ENCODE assay signal across 10 cellular contexts in genomic region chr5:126338516-126339153, GRCh38.
DNase-seq lines count a peak whose midpoint lies in the region; ATAC-seq, FAIRE-seq and TF ChIP-seq lines count a peak whose summit lies in the region.
"Had no signal": no experiment of that assay in that cellular context is flagged by ENCODE, and none has a peak within 500 bp of the region (broad histone marks: within the 10 kb centered on the region; RNA-seq: fewer than 3 reads in every experiment).

No MANE protein-coding gene starts in this region.

- no peaks in the 10 kb centered on the region for H3K9me3 ChIP-seq in adipocyte (ENCODE audit: control insufficient read depth, low read length)
- H3K9me3 ChIP-seq in mucosa of descending colon, result no peaks in the 10 kb centered on the region
- no peaks in the 10 kb centered on the region for H3K9me3 ChIP-seq in small intestine (ENCODE audit: control insufficient read depth, low read depth)

- H3K27me3 Mint-ChIP-seq in activated T-cell treated with anti-CD3 and anti-CD28 coated beads, Interleukin-2, amount 50 U/mL, for 72 hours (ENCODE audit: low read depth), result peaks cover 12% of the 10 kb centered on the region
- H3K27me3 Mint-ChIP-seq in naive thymus-derived CD8-positive, alpha-beta T cell, result peaks cover 1 to 25% (median 18%) of the 10 kb centered on the region in 5 donors

- H3K36me3 ChIP-seq in adipocyte (ENCODE audit: control insufficient read depth, insufficient read depth, low read length, severe bottlenecking), result no peaks in the 10 kb centered on the region
- H3K36me3 ChIP-seq in mucosa of descending colon (ENCODE audit: low read depth), result no peaks in the 10 kb centered on the region
- no peaks in the 10 kb centered on the region for H3K36me3 ChIP-seq in small intestine (ENCODE audit: control insufficient read depth in 2 of 2, insufficient read depth in 2 of 2, low read length in 2 of 2)

- WGBS in small intestine, 3 donors, result 46 to 59% (median 46%) methylated on average over 9 of the region's 9 CpGs

- ATAC-seq in activated T-cell treated with anti-CD3 and anti-CD28 coated beads, Interleukin-2, amount 50 U/mL, for 72 hours (replicated peaks in 1 of 2), result no peak
- ATAC-seq in mucosa of descending colon (peak; percentile 53), GM21381 (IDR thresholded peaks at IDR 0.05; ENCODE audit: unreplicated experiment) (no peak)
- ATAC-seq in naive thymus-derived CD8-positive, alpha-beta T cell, result no peak

- no peak overlapping the region for H3K27ac ChIP-seq in small intestine (ENCODE audit: low read depth in 1 of 2, low read length in 1 of 2)
- H3K27ac ChIP-seq: 22Rv1 had no signal

- H3K4me1 Mint-ChIP-seq in activated T-cell treated with anti-CD3 and anti-CD28 coated beads, Interleukin-2, amount 50 U/mL, for 72 hours (ENCODE audit: low read depth), result no peaks in the 10 kb centered on the region
- H3K4me1 Mint-ChIP-seq in naive thymus-derived CD8-positive, alpha-beta T cell, result no peaks in the 10 kb centered on the region

- FAIRE-seq in small intestine (lab: Jason Lieb, UNC), result no peak

- H3K36me3 Mint-ChIP-seq in activated T-cell treated with anti-CD3 and anti-CD28 coated beads, Interleukin-2, amount 50 U/mL, for 72 hours (ENCODE audit: insufficient read depth in 2 of 2), result no peaks in the 10 kb centered on the region
- no peaks in the 10 kb centered on the region for H3K36me3 Mint-ChIP-seq in naive thymus-derived CD8-positive, alpha-beta T cell

- intact Hi-C loops in mucosa of descending colon (cut with DNase I, micrococcal nuclease), result loop anchor here in 1 of 2 donors (5.0 kb wide), 1 partner anchor 204 kb away; no protein-coding TSS in a partner anchor

- peak overlapping the region; percentile 6 for H3K9ac ChIP-seq in adipocyte (ENCODE audit: low read length)

- H3K9me3 Mint-ChIP-seq in activated T-cell treated with anti-CD3 and anti-CD28 coated beads, Interleukin-2, amount 50 U/mL, for 72 hours, result no peaks in the 10 kb centered on the region
- no peaks in the 10 kb centered on the region for H3K9me3 Mint-ChIP-seq in naive thymus-derived CD8-positive, alpha-beta T cell

- no peak for TF ChIP-seq CTCF in mucosa of descending colon (IDR thresholded peaks at IDR 0.05)

- H3K4me3 ChIP-seq in adipocyte (ENCODE audit: low read length) (no peak overlapping the region), mucosa of descending colon (no peak overlapping the region), small intestine (ENCODE audit: low read depth in 1 of 2, low read length in 2 of 2) (no peak overlapping the region)
- H3K4me3 ChIP-seq: K562 had no signal

- no peak for DNase-seq in activated T-cell treated with anti-CD3 and anti-CD28 coated beads, Interleukin-2, amount 50 U/mL, for 72 hours
- no peak for DNase-seq in activated T-cell treated with anti-CD3 and anti-CD28 coated beads, Interleukin-2, amount 50 U/mL, for 48 hours
- DNase-seq in adipocyte (ENCODE audit: low read depth), result no peak
- peak in 1 of 3 donors; percentile 34 for DNase-seq in mucosa of descending colon
- DNase-seq in small intestine, result peak; percentile 8
- DNase-seq in naive thymus-derived CD8-positive, alpha-beta T cell, result no peak
- DNase-seq in hypothalamus (lab: John Stamatoyannopoulos, UW), result no peak

- H3K27me3 ChIP-seq in adipocyte (replicated peaks; ENCODE audit: control insufficient read depth, insufficient read depth, low read length) (no peaks in the 10 kb centered on the region), small intestine (ENCODE audit: control insufficient read depth in 2 of 2, insufficient read depth in 2 of 2, low read length in 2 of 2) (no peaks in the 10 kb centered on the region)

- no peak overlapping the region for H3K4me3 Mint-ChIP-seq in activated T-cell treated with anti-CD3 and anti-CD28 coated beads, Interleukin-2, amount 50 U/mL, for 72 hours
- H3K4me3 Mint-ChIP-seq in naive thymus-derived CD8-positive, alpha-beta T cell, result no peak overlapping the region

- POLR2A ChIA-PET in naive thymus-derived CD8-positive, alpha-beta T cell (lab: Charles Lee), result no interaction called here

- peaks cover 11% of the 10 kb centered on the region for H3K4me1 ChIP-seq in adipocyte (ENCODE audit: control insufficient read depth, insufficient read depth, low read length)
- no peaks in the 10 kb centered on the region for H3K4me1 ChIP-seq in mucosa of descending colon (ENCODE audit: low read depth)
- H3K4me1 ChIP-seq in small intestine (ENCODE audit: control insufficient read depth in 2 of 2, insufficient read depth in 1 of 2, low read depth in 1 of 2, low read length in 1 of 2), result no peaks in the 10 kb centered on the region

- peak overlapping the region; percentile 77 for H3K27ac Mint-ChIP-seq in activated T-cell treated with anti-CD3 and anti-CD28 coated beads, Interleukin-2, amount 50 U/mL, for 72 hours
- peak overlapping the region in 1 of 10 donors; percentile 41 for H3K27ac Mint-ChIP-seq in naive thymus-derived CD8-positive, alpha-beta T cell
